21 cellular contexts compared by ENCODE assay signal in genomic region chr12:11820476-11820875, GRCh38.
DNase-seq lines count a peak whose midpoint lies in the region; ATAC-seq, FAIRE-seq and TF ChIP-seq lines count a peak whose summit lies in the region.
"Had no signal": no experiment of that assay in that cellular context is flagged by ENCODE, and none has a peak within 500 bp of the region (broad histone marks: within the 10 kb centered on the region; RNA-seq: fewer than 3 reads in every experiment).

No MANE protein-coding gene starts in this region.

- H3K27ac ChIP-seq in OCI-LY1 (ENCODE audit: low read depth, low read length, poor library complexity, severe bottlenecking) (peak overlapping the region; percentile 94), caudate nucleus (ENCODE audit: low read depth, low read length) (peak overlapping the region; percentile 79)
- H3K27ac ChIP-seq: HL-60, SK-N-MC had no signal

- no peaks in the 10 kb centered on the region for H4K20me1 ChIP-seq in OCI-LY1 (ENCODE audit: insufficient read depth, low read length)

- H3K4me3 ChIP-seq in OCI-LY1 (ENCODE audit: low read depth, low read length, poor library complexity, severe bottlenecking), result no peak overlapping the region
- H3K4me3 ChIP-seq: SK-N-MC had no signal

- TF ChIP-seq CTCF in OCI-LY1 (IDR thresholded peaks at IDR 0.05; ENCODE audit: low read length), result no peak

- no peaks in the 10 kb centered on the region for H3K9me3 ChIP-seq in OCI-LY1 (ENCODE audit: low read length)

- no peak overlapping the region for H2AFZ ChIP-seq in OCI-LY1 (ENCODE audit: low read length)

- no peak for DNase-seq in caudate nucleus (lab: John Stamatoyannopoulos, UW)
- DNase-seq in retina, result peak; percentile 16
- DNase-seq in urothelium cell line (ENCODE audit: low spot score), result no peak
- DNase-seq in superior temporal gyrus (ENCODE audit: extremely low spot score), result no peak
- DNase-seq: CD4-positive, alpha-beta memory T cell; COR-L47; EL; GDM1; NCI-H1048; NCI-H1417; NCI-H1694; NCI-H2029 treated with DMSO at 0.1 percent for 48 hours; NCI-H526 treated with DMSO at 0.1 percent for 48 hours; SIG-M5 had no signal

- H3K9me2 ChIP-seq in OCI-LY1 (ENCODE audit: low read depth, low read length), result no peaks in the 10 kb centered on the region

- no peaks in the 10 kb centered on the region for H3K36me3 ChIP-seq in OCI-LY1 (ENCODE audit: insufficient read depth, low read length)

- H3F3A ChIP-seq in OCI-LY1 (ENCODE audit: insufficient read depth, low read length), result no peaks in the 10 kb centered on the region

- ATAC-seq in GM19395 (IDR thresholded peaks at IDR 0.05; ENCODE audit: unreplicated experiment) (no peak), GM21723 (IDR thresholded peaks at IDR 0.05; ENCODE audit: unreplicated experiment) (no peak)

- no peaks in the 10 kb centered on the region for H3K27me3 ChIP-seq in OCI-LY1 (ENCODE audit: insufficient read depth, low read length)

- peaks cover 87% of the 10 kb centered on the region for H3K4me1 ChIP-seq in OCI-LY1 (ENCODE audit: insufficient read depth, low read length, severe bottlenecking)

- no peaks in the 10 kb centered on the region for H3K79me2 ChIP-seq in OCI-LY1 (ENCODE audit: insufficient read depth, low read length)

- no peak overlapping the region for H3K9ac ChIP-seq in OCI-LY1 (ENCODE audit: low read length)

- FAIRE-seq in urothelium cell line (lab: Jason Lieb, UNC), result no peak
- FAIRE-seq: H54, RCC 7860 had no signal

- no peak overlapping the region for H3K4me2 ChIP-seq in OCI-LY1 (ENCODE audit: low read length)
